1 cellular context compared by ENCODE assay signal in the genomic region with DNA sequence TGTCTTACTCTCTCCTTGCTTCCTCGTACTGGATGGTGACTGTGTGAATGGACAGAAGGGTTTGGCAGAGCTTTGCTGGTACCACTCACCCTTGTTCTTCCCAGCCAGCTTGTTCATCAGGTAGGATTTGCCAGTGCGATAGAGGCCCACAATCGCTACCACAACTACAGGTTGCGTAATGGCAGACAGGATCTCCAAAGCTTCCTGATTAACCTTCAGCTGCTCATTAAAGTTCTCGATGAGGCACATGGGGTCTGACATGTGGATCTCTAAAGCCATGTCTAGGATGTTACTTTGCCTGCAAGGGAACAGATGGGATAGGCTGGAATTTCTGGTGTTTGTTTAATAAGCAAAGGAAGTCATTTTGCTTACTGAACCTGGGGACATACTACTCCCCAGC.
A peak's percentile ranks its signal among the peaks of the same experiment; 100 is the strongest.
TF ChIP-seq lines count a peak whose summit lies in the region.

No MANE protein-coding gene starts in this region.

TF ChIP-seq in H1, 55 proteins besides CTCF, POLR2A, EP300 and RAD21:
- TF ChIP-seq CEBPB (IDR thresholded peaks at IDR 0.05; ENCODE audit: low read depth, low read length) (peak; percentile 69; the same call in 1 of the 2 replicates), EZH2 (IDR thresholded peaks at IDR 0.05; ENCODE audit: low read depth, low read length, severe bottlenecking) (no peak)
